Comparison of ENCODE assay signal across 25 cellular contexts in genomic region chr13:90956036-90956435, GRCh38.
"Had no signal": no experiment of that assay in that cellular context is flagged by ENCODE, and none has a peak within 500 bp of the region (broad histone marks: within the 10 kb centered on the region; RNA-seq: fewer than 3 reads in every experiment).

No MANE protein-coding gene starts in this region.

- H3K27ac ChIP-seq: coronary artery, epithelial cell of prostate, heart right ventricle, left lung, neutrophil, ovary, psoas muscle, thyroid gland, upper lobe of right lung had no signal

- DNase-seq: activated B cell treated with CpG ODN at 0.5 μM for 24 hours; activated CD4-positive, alpha-beta T cell treated with anti-CD3 and anti-CD28 coated beads for 36 hours; activated CD4-positive, alpha-beta T cell treated with anti-CD3 and anti-CD28 coated beads, Interleukin-2, amount 50 U/mL, for 4 hours; activated CD8-positive, alpha-beta memory T cell treated with anti-CD3 and anti-CD28 coated beads, Interleukin-2, amount 50 U/mL, for 48 hours; activated naive CD4-positive, alpha-beta T cell treated with Interleukin-2 at 50 U/mL for 16 hours; activated naive CD8-positive, alpha-beta T cell treated with anti-CD3 and anti-CD28 coated beads for 36 hours; activated T-cell treated with anti-CD3 and anti-CD28 coated beads, Interleukin-2, amount 50 U/mL, for 4 hours; amniotic stem cell; cerebellar nuclear complex; heart right ventricle; left lung; naive thymus-derived CD8-positive, alpha-beta T cell; ovary; psoas muscle; right cardiac atrium; stimulated activated CD4-positive, alpha-beta T cell treated with anti-CD3 and anti-CD28 coated beads, Interleukin-12 subunit alpha, Interleukin-12 subunit beta, amount 100 ng/mL, for 4 hours; stimulated activated CD4-positive, alpha-beta T cell treated with anti-CD3 and anti-CD28 coated beads, Interleukin-4, amount 100 ng/mL, for 4 hours; substantia nigra; T-helper 17 cell; thyroid gland; upper lobe of right lung had no signal

- ATAC-seq: activated CD4-positive, alpha-beta T cell treated with anti-CD3 and anti-CD28 coated beads for 36 hours; activated T-cell treated with anti-CD3 and anti-CD28 coated beads, Interleukin-2, amount 50 U/mL, for 4 hours; heart right ventricle; left lung; naive thymus-derived CD8-positive, alpha-beta T cell; psoas muscle; right cardiac atrium; T-helper 17 cell; upper lobe of right lung had no signal

- H3K27me3 ChIP-seq: heart right ventricle, left lung, neutrophil, ovary, thyroid gland, upper lobe of right lung had no signal

- H3K4me1 ChIP-seq: heart right ventricle, left lung, psoas muscle, thyroid gland, upper lobe of right lung had no signal

- H3K4me3 ChIP-seq: coronary artery, heart right ventricle, left lung, lung, ovary, psoas muscle, thyroid gland, upper lobe of right lung had no signal

- H3K9me3 ChIP-seq: heart right ventricle, left lung, neutrophil, ovary, psoas muscle, thyroid gland, upper lobe of right lung had no signal

- H3K36me3 ChIP-seq: heart right ventricle, left lung, neutrophil, ovary, thyroid gland, upper lobe of right lung had no signal
